In genomic region chr13:95754069-95754468, GRCh38 we compare ENCODE assay signal across 28 cellular contexts.
DNase-seq lines count a peak whose midpoint lies in the region; ATAC-seq and TF ChIP-seq lines count a peak whose summit lies in the region.
"Had no signal": no experiment of that assay in that cellular context is flagged by ENCODE, and none has a peak within 500 bp of the region (broad histone marks: within the 10 kb centered on the region; RNA-seq: fewer than 3 reads in every experiment).

No MANE protein-coding gene starts in this region.

- TF ChIP-seq CTCF in left ventricle myocardium inferior (IDR thresholded peaks at IDR 0.05; ENCODE audit: borderline replicate concordance) (no peak), NB4 (IDR thresholded peaks at IDR 0.05; ENCODE audit: low read depth, low read length) (no peak), epithelial cell of esophagus (IDR thresholded peaks at IDR 0.05; ENCODE audit: insufficient read depth, low read depth, low read length, missing control alignments) (no peak), neutrophil (IDR thresholded peaks at IDR 0.05) (no peak)

- no peak for DNase-seq in Right ventricle myocardium inferior (ENCODE audit: missing footprints)
- DNase-seq in left ventricle myocardium inferior = no peak
- DNase-seq in NB4 (ENCODE audit: low read depth) = peak; percentile 32
- peak; percentile 32 for DNase-seq in epithelial cell of esophagus (ENCODE audit: low read depth)
- DNase-seq in activated naive CD8-positive, alpha-beta T cell treated with anti-CD3 and anti-CD28 coated beads, Interleukin-2, amount 50 U/mL, for 24 hours = no peak
- DNase-seq in retina = no peak
- DNase-seq in NCI-H2171 treated with DMSO at 0.1 percent for 48 hours (lab: John Stamatoyannopoulos, UW) = no peak
- DNase-seq: activated B cell treated with CpG ODN at 0.5 μM for 24 hours; activated CD4-positive, alpha-beta T cell treated with anti-CD3 and anti-CD28 coated beads, Interleukin-2, amount 50 U/mL, for 1 hour; activated naive CD4-positive, alpha-beta T cell treated with anti-CD3 and anti-CD28 coated beads, Interleukin-2, amount 50 U/mL, for 16 hours; aorta; CD8-positive, alpha-beta T cell; central memory CD4-positive, alpha-beta T cell; DMS 273 treated with DMSO at 0.1 percent for 48 hours; EL; esophagus squamous epithelium; IMR-90; islet precursor cell; lower lobe of right lung; NCI-H1436; NCI-H748 treated with DMSO at 0.1 percent for 48 hours; stimulated activated CD4-positive, alpha-beta T cell treated with anti-CD3 and anti-CD28 coated beads, Interleukin-12 subunit alpha, Interleukin-12 subunit beta, amount 100 ng/mL, for 4 hours; stimulated activated CD4-positive, alpha-beta T cell treated with anti-CD3 and anti-CD28 coated beads, Interleukin-4, amount 100 ng/mL, for 1 hour; upper lobe of left lung had no signal

- no peak overlapping the region for H3K27ac Mint-ChIP-seq in activated naive CD8-positive, alpha-beta T cell treated with anti-CD3 and anti-CD28 coated beads, Interleukin-2, amount 50 U/mL, for 24 hours
- H3K27ac Mint-ChIP-seq: activated B cell treated with CpG ODN at 0.5 μM for 24 hours; CD8-positive, alpha-beta T cell; T-helper 2 cell treated with Interferon-gamma antibody and Interleukin-4, amounts not matched to agents 5 μg/mL and 100 μg/mL, for 36 hours had no signal

- ATAC-seq in Right ventricle myocardium inferior = peak; percentile 20
- ATAC-seq in activated naive CD8-positive, alpha-beta T cell treated with anti-CD3 and anti-CD28 coated beads, Interleukin-2, amount 50 U/mL, for 24 hours = no peak
- ATAC-seq: CD8-positive, alpha-beta T cell; lower lobe of right lung; natural killer cell treated with Interleukin-12 subunit alpha and Interleukin-12 subunit beta and Interleukin-15 and Interleukin-18, amount 100 ng/mL, for 72 hours; stimulated activated effector memory CD8-positive, alpha-beta T cell treated with anti-CD3 and anti-CD28 coated beads, Interleukin-12 subunit alpha, Interleukin-12 subunit beta, amount 100 ng/mL, for 72 hours had no signal

- no peak overlapping the region for H3K4me3 Mint-ChIP-seq in activated naive CD8-positive, alpha-beta T cell treated with anti-CD3 and anti-CD28 coated beads, Interleukin-2, amount 50 U/mL, for 24 hours
- H3K4me3 Mint-ChIP-seq: activated B cell treated with CpG ODN at 0.5 μM for 24 hours; CD8-positive, alpha-beta T cell; natural killer cell treated with Interleukin-12 subunit alpha and Interleukin-12 subunit beta and Interleukin-15 and Interleukin-18, amount 100 ng/mL, for 72 hours; stimulated activated effector memory CD8-positive, alpha-beta T cell treated with anti-CD3 and anti-CD28 coated beads, Interleukin-12 subunit alpha, Interleukin-12 subunit beta, amount 100 ng/mL, for 72 hours; T-helper 2 cell treated with Interferon-gamma antibody and Interleukin-4, amounts not matched to agents 5 μg/mL and 100 μg/mL, for 36 hours had no signal

- H3K36me3 ChIP-seq in left ventricle myocardium inferior = peaks cover 10% of the 10 kb centered on the region
- peaks cover 10% of the 10 kb centered on the region for H3K36me3 ChIP-seq in neutrophil
- H3K36me3 ChIP-seq: lower lobe of right lung had no signal

- peaks cover 9% of the 10 kb centered on the region for H3K9me3 Mint-ChIP-seq in activated naive CD8-positive, alpha-beta T cell treated with anti-CD3 and anti-CD28 coated beads, Interleukin-2, amount 50 U/mL, for 24 hours
- H3K9me3 Mint-ChIP-seq: activated B cell treated with CpG ODN at 0.5 μM for 24 hours; CD8-positive, alpha-beta T cell; natural killer cell treated with Interleukin-12 subunit alpha and Interleukin-12 subunit beta and Interleukin-15 and Interleukin-18, amount 100 ng/mL, for 72 hours had no signal

- H3K9me3 ChIP-seq in left ventricle myocardium inferior (replicated peaks) (no peaks in the 10 kb centered on the region), neutrophil (no peaks in the 10 kb centered on the region)
- H3K9me3 ChIP-seq: esophagus squamous epithelium, lower lobe of right lung, upper lobe of left lung had no signal

- no peaks in the 10 kb centered on the region for H3K27me3 Mint-ChIP-seq in activated naive CD8-positive, alpha-beta T cell treated with anti-CD3 and anti-CD28 coated beads, Interleukin-2, amount 50 U/mL, for 24 hours
- H3K27me3 Mint-ChIP-seq: activated B cell treated with CpG ODN at 0.5 μM for 24 hours; natural killer cell treated with Interleukin-12 subunit alpha and Interleukin-12 subunit beta and Interleukin-15 and Interleukin-18, amount 100 ng/mL, for 72 hours had no signal

- H3K27me3 ChIP-seq in left ventricle myocardium inferior (ENCODE audit: low read depth) (no peaks in the 10 kb centered on the region), neutrophil (no peaks in the 10 kb centered on the region)
- H3K27me3 ChIP-seq: esophagus squamous epithelium, upper lobe of left lung had no signal

- H3K27ac ChIP-seq in left ventricle myocardium inferior (replicated peaks) = no peak overlapping the region
- peak overlapping the region; percentile 60 for H3K27ac ChIP-seq in neutrophil
- H3K27ac ChIP-seq: esophagus squamous epithelium, lower lobe of right lung, upper lobe of left lung had no signal

- intact Hi-C loops in Right ventricle myocardium inferior (cut with DNase I) = no loop called here
- intact Hi-C loops in left ventricle myocardium inferior (cut with micrococcal nuclease) = no loop called here

- peaks cover 17% of the 10 kb centered on the region for H3K4me1 ChIP-seq in left ventricle myocardium inferior
- H3K4me1 ChIP-seq in neutrophil (ENCODE audit: control insufficient read depth in 1 of 2, insufficient read depth in 1 of 2, low read depth in 1 of 2, low read length in 1 of 2) = peaks cover 22 to 24% of the 10 kb centered on the region in 2 experiments
- H3K4me1 ChIP-seq: lower lobe of right lung had no signal

- peaks cover 8% of the 10 kb centered on the region for H3K36me3 Mint-ChIP-seq in activated naive CD8-positive, alpha-beta T cell treated with anti-CD3 and anti-CD28 coated beads, Interleukin-2, amount 50 U/mL, for 24 hours (ENCODE audit: low read depth)

- no peak for TF ChIP-seq POLR2A in NB4 (IDR thresholded peaks at IDR 0.05; ENCODE audit: extremely low read depth, insufficient read length)

- peaks cover 6% of the 10 kb centered on the region for H3K4me1 Mint-ChIP-seq in activated naive CD8-positive, alpha-beta T cell treated with anti-CD3 and anti-CD28 coated beads, Interleukin-2, amount 50 U/mL, for 24 hours

- H3K4me3 ChIP-seq in left ventricle myocardium inferior (no peak overlapping the region), NB4 (ENCODE audit: low read depth, low read length) (no peak overlapping the region), epithelial cell of esophagus (ENCODE audit: low read length) (no peak overlapping the region), neutrophil (ENCODE audit: low read depth in 1 of 2, low read length in 1 of 2) (no peak overlapping the region)
- H3K4me3 ChIP-seq: esophagus squamous epithelium, lower lobe of right lung, upper lobe of left lung had no signal

Comparison
In these comparisons a context has a peak if more than half of its experiments do, and no peak if none do; other contexts are left out.
1. DNase-seq: peak in NB4 (single experiment) and epithelial cell of esophagus (single experiment); none in Right ventricle myocardium inferior (single experiment), left ventricle myocardium inferior (single experiment), activated naive CD8-positive, alpha-beta T cell treated with anti-CD3 and anti-CD28 coated beads, Interleukin-2, amount 50 U/mL, for 24 hours (single experiment), retina (single experiment) and NCI-H2171 treated with DMSO at 0.1 percent for 48 hours (single experiment).